In the genomic region with DNA sequence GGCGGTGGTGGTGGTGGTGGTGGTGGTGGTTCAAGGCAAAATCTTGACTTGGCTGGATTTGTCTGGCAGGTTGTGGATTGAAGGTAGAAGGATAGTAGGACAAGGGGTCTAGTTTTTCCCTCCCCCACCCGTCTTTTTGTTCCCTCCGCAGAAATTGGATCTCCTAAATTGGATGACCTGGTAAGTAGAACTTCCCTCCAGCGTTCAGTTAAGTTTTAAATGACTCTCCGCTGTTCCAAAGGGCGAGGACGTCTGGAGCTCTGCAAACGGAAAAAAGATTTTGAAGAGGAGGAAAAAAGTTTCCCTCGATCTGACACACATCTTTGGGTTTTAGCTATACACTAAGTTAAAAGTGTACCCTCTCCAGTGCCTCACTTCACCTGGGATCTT, we compare ENCODE assay signal across 9 cellular contexts. TPM values are rescaled to one million over a fixed set of nuclear protein-coding genes. Genes with fewer than 3 reads are reported as not detected.
DNase-seq lines count a peak whose midpoint lies in the region; ATAC-seq, FAIRE-seq and TF ChIP-seq lines count a peak whose summit lies in the region.
"Had no signal": no experiment of that assay in that cellular context is flagged by ENCODE, and none has a peak within 500 bp of the region (broad histone marks: within the 10 kb centered on the region; RNA-seq: fewer than 3 reads in every experiment).

No MANE protein-coding gene starts in this region.

- intact Hi-C loops in PC-3 (cut with micrococcal nuclease) (loop anchor here (5.0 kb wide), 1 partner anchor 176 kb away; no protein-coding TSS in a partner anchor), endothelial cell of umbilical vein (cut with micrococcal nuclease) (loop anchor here (2.0 kb wide), 2 partner anchors 110 to 190 kb away; partner anchors contain the start of gene CCDC34)

- no peak for TF ChIP-seq POLR2A in endothelial cell of umbilical vein (IDR thresholded peaks at IDR 0.05; ENCODE audit: low read depth, low read length)

- peak overlapping the region; percentile 92 to 98 (median 98) for H3K27ac Mint-ChIP-seq in nephron

- H3K27me3 ChIP-seq in PC-3 (ENCODE audit: low read length) (no peaks in the 10 kb centered on the region), endothelial cell of umbilical vein (ENCODE audit: control insufficient read depth in 2 of 2, insufficient read depth in 2 of 2, low read length in 2 of 2) (peaks cover 0 to 2% of the 10 kb centered on the region in 2 experiments)

- H3K27ac ChIP-seq in PC-3 (ENCODE audit: low read length) (no peak overlapping the region), endothelial cell of umbilical vein (ENCODE audit: insufficient read depth, low read depth, low read length) (no peak overlapping the region)
- H3K27ac ChIP-seq: KMS-11 had no signal

- H3K4me3 ChIP-seq in PC-3 (ENCODE audit: low read length) (peak overlapping the region; percentile 81), endothelial cell of umbilical vein (replicated peaks in 1 of 3; ENCODE audit: insufficient read depth in 1 of 3, low read depth in 1 of 3, low read length in 3 of 3) (no peak overlapping the region)

- H3K9me3 Mint-ChIP-seq in nephron, result no peaks in the 10 kb centered on the region

- 0 out of 2 replicates have a peak overlapping the region, but pooled peaks have one; percentile 3 for H3K9ac ChIP-seq in PC-3 (ENCODE audit: low read length)
- H3K9ac ChIP-seq in endothelial cell of umbilical vein (replicated peaks; ENCODE audit: extremely low read depth, insufficient read depth, low read length), result no peak overlapping the region

- TF ChIP-seq CTCF in PC-3 (conservative IDR thresholded peaks at IDR 0.05; ENCODE audit: low read depth, low read length) (no peak), endothelial cell of umbilical vein (IDR thresholded peaks at IDR 0.05; ENCODE audit: extremely low read depth in 1 of 2, insufficient read depth in 1 of 2, low read depth in 1 of 2, low read length in 2 of 2) (no peak), nephron (IDR thresholded peaks at IDR 0.05; ENCODE audit: unreplicated experiment in 3 of 3) (no peak)

- H3K27me3 Mint-ChIP-seq in nephron (ENCODE audit: low read depth), result no peaks in the 10 kb centered on the region

- FAIRE-seq in endothelial cell of umbilical vein (lab: Jason Lieb, UNC), result peak; percentile 24

- H4K20me1 ChIP-seq in PC-3 (ENCODE audit: low read length) (no peaks in the 10 kb centered on the region), endothelial cell of umbilical vein (replicated peaks; ENCODE audit: control insufficient read depth, extremely low read depth, insufficient read depth, low read length) (no peaks in the 10 kb centered on the region)

- ATAC-seq in PC-3 (no peak), HG02759 (IDR thresholded peaks at IDR 0.05; ENCODE audit: unreplicated experiment) (no peak)

- H2AFZ ChIP-seq in PC-3 (ENCODE audit: low read length), result peak overlapping the region; percentile 89
- H2AFZ ChIP-seq in endothelial cell of umbilical vein (ENCODE audit: low read depth, low read length), result peak overlapping the region; percentile 31

- POLR2A ChIA-PET in PC-3 (lab: Charles Lee; ENCODE audit: unreplicated experiment) (interaction anchor here (0.6 to 1.1 kb wide), 8 partner anchors 9 to 207 kb away, joined by 3 to 19 read pairs (median 8); no protein-coding TSS in a partner anchor), endothelial cell of umbilical vein (lab: Charles Lee) (interaction anchor here (1.0 kb wide), 1 partner anchor 191 kb away, joined by 4 read pairs; no protein-coding TSS in a partner anchor)

- dilution Hi-C loops in endothelial cell of umbilical vein (cut with MboI; ENCODE audit: extremely low pct_ligation_motif_present, low sequenced_read_pairs), result no loop called here

- no peaks in the 10 kb centered on the region for H3K36me3 ChIP-seq in PC-3 (ENCODE audit: low read depth, low read length)
- no peaks in the 10 kb centered on the region for H3K36me3 ChIP-seq in endothelial cell of umbilical vein (ENCODE audit: control insufficient read depth in 2 of 2, extremely low read depth in 1 of 2, insufficient read depth in 2 of 2, low read length in 2 of 2)

- H3K4me3 Mint-ChIP-seq in nephron, result peak overlapping the region; percentile 91 to 92 (median 92)

- CTCF ChIA-PET in PC-3 (lab: Charles Lee) (interaction anchor here (0.6 to 1.0 kb wide), 5 partner anchors 13 to 177 kb away, joined by 3 to 9 read pairs (median 3); no protein-coding TSS in a partner anchor), endothelial cell of umbilical vein (lab: Charles Lee) (interaction anchor here (0.6 to 6.3 kb wide), 9 partner anchors 10 to 289 kb away, joined by 3 to 63 read pairs (median 5); no protein-coding TSS in a partner anchor)

- no peaks in the 10 kb centered on the region for H3K36me3 Mint-ChIP-seq in nephron (ENCODE audit: low read depth)

- H3K9me3 ChIP-seq in PC-3 (ENCODE audit: low read length) (no peaks in the 10 kb centered on the region), endothelial cell of umbilical vein (replicated peaks; ENCODE audit: control insufficient read depth, insufficient read depth, low read length) (no peaks in the 10 kb centered on the region)

- no peaks in the 10 kb centered on the region for H3F3A ChIP-seq in PC-3 (ENCODE audit: low read length, unreplicated experiment)

- H3K9me2 ChIP-seq in PC-3 (replicated peaks; ENCODE audit: low read length), result no peaks in the 10 kb centered on the region

- H3K4me2 ChIP-seq in PC-3 (ENCODE audit: low read length), result peak overlapping the region; percentile 94
- H3K4me2 ChIP-seq in endothelial cell of umbilical vein (ENCODE audit: insufficient read depth, low read length), result peak overlapping the region; percentile 46

- H3K79me2 ChIP-seq in PC-3 (ENCODE audit: low read length) (peaks cover 37% of the 10 kb centered on the region), endothelial cell of umbilical vein (ENCODE audit: control insufficient read depth, insufficient read depth, low read length) (no peaks in the 10 kb centered on the region)

- DNase-seq in AG20443 (ENCODE audit: low spot score), result peak; percentile 31
- peak; percentile 27 for DNase-seq in PC-3
- DNase-seq in endothelial cell of umbilical vein (ENCODE audit: low read depth, low spot score), result no peak
- DNase-seq in Kasumi-1 (lab: John Stamatoyannopoulos, UW), result no peak
- no peak for DNase-seq in middle frontal gyrus (ENCODE audit: extremely low spot score, low spot score)
- no peak for DNase-seq in NCI-H1436 treated with DMSO at 0.1 percent for 48 hours (lab: John Stamatoyannopoulos, UW)

- no TSS peak for BruUV-seq in PC-3 (replicated peaks; lab: Mats Ljungman, UMichigan)
- BruUV-seq in endothelial cell of umbilical vein (replicated peaks; lab: Mats Ljungman, UMichigan), result no TSS peak

- H3K4me1 ChIP-seq in PC-3 (ENCODE audit: insufficient read depth, low read length) (peaks cover 31% of the 10 kb centered on the region), endothelial cell of umbilical vein (ENCODE audit: control insufficient read depth, extremely low read depth, insufficient read depth, low read length) (peaks cover 9% of the 10 kb centered on the region)

- peaks cover 38% of the 10 kb centered on the region for H3K4me1 Mint-ChIP-seq in nephron

- no peaks in the 10 kb centered on the region for H3K9me1 ChIP-seq in endothelial cell of umbilical vein (replicated peaks; ENCODE audit: control insufficient read depth, extremely low read depth, insufficient read depth, low read length)

TF ChIP-seq in endothelial cell of umbilical vein, 7 proteins besides CTCF, POLR2A, EP300 and RAD21:
- no peak for TF ChIP-seq JUN (IDR thresholded peaks at IDR 0.05; ENCODE audit: borderline replicate concordance, insufficient read depth, insufficient read length, low read depth)
- TF ChIP-seq POLR2AphosphoS5 (IDR thresholded peaks at IDR 0.05; ENCODE audit: insufficient read depth, low read depth, low read length), result no peak
- no peak for TF ChIP-seq FOS (IDR thresholded peaks at IDR 0.05; ENCODE audit: borderline replicate concordance, insufficient read depth, low read length)
- TF ChIP-seq, protein P1, sequence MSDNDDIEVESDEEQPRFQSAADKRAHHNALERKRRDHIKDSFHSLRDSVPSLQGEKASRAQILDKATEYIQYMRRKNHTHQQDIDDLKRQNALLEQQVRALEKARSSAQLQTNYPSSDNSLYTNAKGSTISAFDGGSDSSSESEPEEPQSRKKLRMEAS (IDR thresholded peaks at IDR 0.05; ENCODE audit: insufficient read depth, insufficient read length), result no peak
- TF ChIP-seq EZH2 (IDR thresholded peaks at IDR 0.05; ENCODE audit: borderline replicate concordance, low read depth, low read length, severe bottlenecking), result no peak
- no peak for TF ChIP-seq GATA2 (IDR thresholded peaks at IDR 0.05; ENCODE audit: insufficient read depth, insufficient read length, low read depth, low read length)
- TF ChIP-seq MYC (IDR thresholded peaks at IDR 0.05; ENCODE audit: low read depth, low read length), result no peak

RNA-seq across cellular contexts. Expression of gene LGR4, which starts 0.4 kb away (rescaled TPM):
- total RNA-seq in PC-3 (2014; rRNA removed) (13.5 and 14.5 TPM in 2 replicates), endothelial cell of umbilical vein (2.6 and 3.1 TPM in 2 replicates)
- polyA plus RNA-seq in endothelial cell of umbilical vein, result 0.89 and 1.3 TPM in 2 replicates
- polyA plus RNA-seq in endothelial cell of umbilical vein (2011; cell fraction: cytosol; rRNA removed), result 0.98 and 1.1 TPM in 2 replicates
- 4.1 and 4.4 TPM in 2 replicates for polyA plus RNA-seq in endothelial cell of umbilical vein (2011; cell fraction: nucleus; rRNA removed)
- polyA plus RNA-seq in endothelial cell of umbilical vein (2012), result 7.4 and 7.7 TPM in 2 replicates
- polyA minus RNA-seq in endothelial cell of umbilical vein, result 5.9 and 11.8 TPM in 2 replicates
- polyA minus RNA-seq in endothelial cell of umbilical vein (2011; cell fraction: cytosol; rRNA and poly(A)+ RNA removed), result 70.9 TPM
- polyA minus RNA-seq in endothelial cell of umbilical vein (2011; cell fraction: nucleus; rRNA and poly(A)+ RNA removed), result 7.3 and 9.6 TPM in 2 replicates

RNA-seq across cellular contexts. Expression of gene LIN7C, which starts 33.6 kb away (rescaled TPM):
- total RNA-seq in PC-3 (2014; rRNA removed) (21.7 and 26.6 TPM in 2 replicates), endothelial cell of umbilical vein (23.6 and 24.9 TPM in 2 replicates)
- polyA plus RNA-seq in endothelial cell of umbilical vein, result 6.0 and 7.1 TPM in 2 replicates
- 6.5 and 7.3 TPM in 2 replicates for polyA plus RNA-seq in endothelial cell of umbilical vein (2011; cell fraction: cytosol; rRNA removed)
- polyA plus RNA-seq in endothelial cell of umbilical vein (2011; cell fraction: nucleus; rRNA removed), result 5.1 and 7.6 TPM in 2 replicates
- polyA plus RNA-seq in endothelial cell of umbilical vein (2012), result 5.7 and 8.9 TPM in 2 replicates
- polyA minus RNA-seq in endothelial cell of umbilical vein, result 6.1 and 7.5 TPM in 2 replicates
- 29.0 TPM for polyA minus RNA-seq in endothelial cell of umbilical vein (2011; cell fraction: cytosol; rRNA and poly(A)+ RNA removed)
- polyA minus RNA-seq in endothelial cell of umbilical vein (2011; cell fraction: nucleus; rRNA and poly(A)+ RNA removed), result 7.5 and 12.4 TPM in 2 replicates

Comparison
In these comparisons a context has a peak if more than half of its experiments do, and no peak if none do; other contexts are left out.
1. DNase-seq: peak in AG20443 (single experiment) and PC-3 (single experiment); none in endothelial cell of umbilical vein (single experiment), Kasumi-1 (0 of 2), middle frontal gyrus (single experiment) and NCI-H1436 treated with DMSO at 0.1 percent for 48 hours (single experiment).